ENCODE assay signal across 14 cellular contexts in the genomic region with DNA sequence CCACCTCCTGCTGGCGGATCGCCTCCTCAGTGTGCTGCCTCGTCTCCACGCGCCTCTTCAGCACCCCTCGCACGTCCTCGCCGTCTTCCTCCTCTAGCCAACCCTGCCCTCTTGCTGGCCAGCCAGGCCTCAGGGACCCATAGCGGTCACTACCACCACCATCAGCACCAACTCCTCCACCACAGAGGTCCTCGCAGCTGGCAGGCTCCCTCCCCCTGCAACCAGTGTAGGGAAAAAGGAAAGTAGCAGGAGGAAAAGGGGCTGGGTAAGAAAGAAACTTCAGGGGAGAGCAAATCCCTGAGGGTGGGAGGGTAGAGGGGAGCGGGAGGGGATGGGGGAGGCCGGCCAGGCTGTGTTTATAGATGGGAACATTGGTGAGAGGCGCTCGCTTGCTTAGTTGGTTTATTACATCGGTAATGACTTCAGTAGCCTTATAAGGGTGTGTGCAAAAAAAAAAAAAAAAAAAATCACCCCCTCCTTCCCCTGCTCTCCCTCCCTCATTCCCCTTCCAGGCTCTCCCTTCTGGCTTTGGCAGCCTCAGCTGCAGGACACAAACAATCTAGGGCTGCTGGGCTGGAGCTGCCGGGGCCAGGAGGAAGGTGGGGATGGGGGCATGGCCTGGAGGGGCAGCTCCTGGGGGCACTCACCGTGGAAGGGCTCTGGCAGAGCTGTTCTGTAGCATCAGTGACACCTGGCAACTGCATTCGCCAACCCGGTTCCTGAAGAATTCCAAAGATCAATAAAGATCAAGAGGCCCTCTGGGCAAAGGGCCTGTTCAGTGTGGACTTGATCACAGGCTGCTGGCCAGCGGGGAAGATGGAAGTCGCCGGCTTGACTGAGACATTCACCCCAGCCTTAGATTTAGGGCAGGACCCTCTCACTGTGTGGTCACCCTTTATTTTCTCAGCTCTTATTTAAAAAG.
A peak's percentile ranks its signal among the peaks of the same experiment; 100 is the strongest.
DNase-seq lines count a peak whose midpoint lies in the region; ATAC-seq, FAIRE-seq and TF ChIP-seq lines count a peak whose summit lies in the region.
"Had no signal": no experiment of that assay in that cellular context is flagged by ENCODE, and none has a peak within 500 bp of the region (broad histone marks: within the 10 kb centered on the region; RNA-seq: fewer than 3 reads in every experiment).

No MANE protein-coding gene starts in this region.

- H3K36me3 ChIP-seq in astrocyte (ENCODE audit: insufficient read depth, low read length) (peaks cover 5% of the 10 kb centered on the region), mucosa of rectum (ENCODE audit: control insufficient read depth in 2 of 2, insufficient read depth in 2 of 2, low read length in 2 of 2) (no peaks in the 10 kb centered on the region), thoracic aorta (no peaks in the 10 kb centered on the region)
- H3K36me3 ChIP-seq: HAP-1 had no signal

- DNase-seq in astrocyte (ENCODE audit: low read depth) (no peak), Right ventricle myocardium superior (no peak), thoracic aorta (ENCODE audit: low spot score) (peak; percentile 53), T1000 (lab: John Stamatoyannopoulos, UW) (no peak), NCI-H2227 treated with DMSO at 0.1 percent for 48 hours (lab: John Stamatoyannopoulos, UW) (no peak), iPS-NIHi7 (ENCODE audit: extremely low spot score) (no peak)
- DNase-seq: effector memory CD4-positive, alpha-beta T cell; NCI-H748 treated with DMSO at 0.1 percent for 48 hours; SHP77 treated with DMSO at 0.1 percent for 48 hours had no signal

- no peaks in the 10 kb centered on the region for H3K9me3 Mint-ChIP-seq in astrocyte (ENCODE audit: unreplicated experiment)
- H3K9me3 Mint-ChIP-seq: activated naive CD8-positive, alpha-beta T cell treated with anti-CD3 and anti-CD28 coated beads, Interleukin-2, amount 50 U/mL, for 24 hours had no signal

- no peaks in the 10 kb centered on the region for H4K20me1 ChIP-seq in astrocyte (ENCODE audit: insufficient read depth, low read length)

- H3K27me3 ChIP-seq in astrocyte (ENCODE audit: insufficient read depth, low read length) = no peaks in the 10 kb centered on the region
- H3K27me3 ChIP-seq in mucosa of rectum (ENCODE audit: control insufficient read depth in 2 of 2, insufficient read depth in 2 of 2, low read length in 2 of 2) = no peaks in the 10 kb centered on the region
- no peaks in the 10 kb centered on the region for H3K27me3 ChIP-seq in thoracic aorta (replicated peaks; ENCODE audit: insufficient read depth)

- intact Hi-C loops in Right ventricle myocardium superior (cut with DNase I) = loop anchor here (5.0 kb wide), 1 partner anchor 49 kb away; no protein-coding TSS in a partner anchor

- H3K27ac Mint-ChIP-seq in astrocyte (ENCODE audit: unreplicated experiment) = peak overlapping the region; percentile 79
- H3K27ac Mint-ChIP-seq: activated naive CD8-positive, alpha-beta T cell treated with anti-CD3 and anti-CD28 coated beads, Interleukin-2, amount 50 U/mL, for 24 hours had no signal

- H3K9ac ChIP-seq in astrocyte (ENCODE audit: low read length) = no peak overlapping the region
- H3K9ac ChIP-seq in mucosa of rectum (ENCODE audit: low read depth in 1 of 2, low read length in 2 of 2) = peak overlapping the region; percentile 44 to 48

- TF ChIP-seq CTCF in astrocyte (IDR thresholded peaks at IDR 0.05; ENCODE audit: insufficient read depth, low read depth, low read length) (no peak), thoracic aorta (IDR thresholded peaks at IDR 0.05) (no peak)

- no peaks in the 10 kb centered on the region for H3K27me3 Mint-ChIP-seq in astrocyte (ENCODE audit: low read depth, unreplicated experiment)
- H3K27me3 Mint-ChIP-seq: activated naive CD8-positive, alpha-beta T cell treated with anti-CD3 and anti-CD28 coated beads, Interleukin-2, amount 50 U/mL, for 24 hours had no signal

- peaks cover 28% of the 10 kb centered on the region for H3K4me1 ChIP-seq in astrocyte (ENCODE audit: insufficient read depth, low read length)
- H3K4me1 ChIP-seq in mucosa of rectum (ENCODE audit: control insufficient read depth in 2 of 2, insufficient read depth in 2 of 2, low read length in 2 of 2) = peaks cover 0 to 3% of the 10 kb centered on the region in 2 donors
- H3K4me1 ChIP-seq in thoracic aorta (ENCODE audit: control insufficient read depth in 1 of 2, low read depth in 2 of 2) = peaks cover 22 to 54% of the 10 kb centered on the region in 2 donors

- no peak overlapping the region for H3K4me2 ChIP-seq in astrocyte (ENCODE audit: low read length)

- H3K27ac ChIP-seq in astrocyte (ENCODE audit: low read depth, low read length) (no peak overlapping the region), mucosa of rectum (ENCODE audit: low read depth in 2 of 2, low read length in 2 of 2) (peak overlapping the region; percentile 54 to 80), thoracic aorta (peak overlapping the region; percentile 87 to 94)
- H3K27ac ChIP-seq: C4-2B had no signal

- no peak for FAIRE-seq in astrocyte (lab: Jason Lieb, UNC)

- peak overlapping the region; percentile 67 for H3K4me3 Mint-ChIP-seq in astrocyte (ENCODE audit: unreplicated experiment)
- H3K4me3 Mint-ChIP-seq: activated naive CD8-positive, alpha-beta T cell treated with anti-CD3 and anti-CD28 coated beads, Interleukin-2, amount 50 U/mL, for 24 hours had no signal

- H2AFZ ChIP-seq in astrocyte (ENCODE audit: low read depth, low read length) = no peak overlapping the region

- H3K79me2 ChIP-seq in astrocyte (ENCODE audit: insufficient read depth, low read length) = no peaks in the 10 kb centered on the region

- H3K36me3 Mint-ChIP-seq in astrocyte (ENCODE audit: low read depth, unreplicated experiment) = peaks cover 11% of the 10 kb centered on the region

- H3K9me3 ChIP-seq in astrocyte (ENCODE audit: insufficient read depth, low read depth, low read length) = no peaks in the 10 kb centered on the region
- H3K9me3 ChIP-seq in mucosa of rectum (ENCODE audit: control insufficient read depth in 2 of 2, low read length in 2 of 2) = no peaks in the 10 kb centered on the region
- no peaks in the 10 kb centered on the region for H3K9me3 ChIP-seq in thoracic aorta
- H3K9me3 ChIP-seq: HAP-1 had no signal

- peaks cover 57% of the 10 kb centered on the region for H3K4me1 Mint-ChIP-seq in astrocyte (ENCODE audit: low read depth, unreplicated experiment)
- H3K4me1 Mint-ChIP-seq: activated naive CD8-positive, alpha-beta T cell treated with anti-CD3 and anti-CD28 coated beads, Interleukin-2, amount 50 U/mL, for 24 hours had no signal

- H3K4me3 ChIP-seq in astrocyte (ENCODE audit: insufficient read depth, low read depth, low read length) = no peak overlapping the region
- peak overlapping the region; percentile 61 to 72 for H3K4me3 ChIP-seq in mucosa of rectum (ENCODE audit: low read length in 2 of 2)
- peak overlapping the region; percentile 86 for H3K4me3 ChIP-seq in thoracic aorta
- H3K4me3 ChIP-seq: HAP-1 had no signal

- ATAC-seq in Right ventricle myocardium superior (ENCODE audit: poor library complexity) = peak; percentile 19
- ATAC-seq in thoracic aorta (ENCODE audit: insufficient number of reproducible peaks, low FRiP score, low read depth) = peak; percentile 30
- no peak for ATAC-seq in GM21390 (IDR thresholded peaks at IDR 0.05; ENCODE audit: unreplicated experiment)
- ATAC-seq: activated naive CD8-positive, alpha-beta T cell treated with anti-CD3 and anti-CD28 coated beads, Interleukin-2, amount 50 U/mL, for 24 hours had no signal
